ENCODE assay signal across 8 cellular contexts in the genomic region with DNA sequence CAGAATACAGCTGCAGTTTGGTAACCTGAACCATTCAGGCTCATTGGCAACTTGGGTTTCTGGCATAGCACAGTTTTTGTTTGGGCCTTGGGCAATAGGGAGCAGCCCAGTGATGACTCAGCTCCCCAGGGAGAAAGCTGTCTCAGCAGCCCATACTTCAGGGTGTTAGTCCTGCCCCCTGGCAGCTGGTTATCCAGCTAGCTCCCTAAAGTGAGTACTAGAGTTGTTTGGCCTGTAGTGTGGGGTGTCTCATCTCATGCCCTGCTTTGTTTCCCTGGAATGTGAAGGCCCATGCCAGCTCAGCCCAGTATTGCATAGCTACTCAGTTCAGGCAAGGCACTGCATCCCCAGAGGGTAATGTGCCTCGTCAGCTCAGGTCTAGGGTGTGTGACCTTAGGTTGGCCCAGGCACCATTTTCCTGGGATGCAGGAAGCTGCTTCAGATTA. TPM values are rescaled to one million over a fixed set of nuclear protein-coding genes. Genes with fewer than 3 reads are reported as not detected.
DNase-seq lines count a peak whose midpoint lies in the region; ATAC-seq and TF ChIP-seq lines count a peak whose summit lies in the region.

No MANE protein-coding gene starts in this region.

- peaks cover 15% of the 10 kb centered on the region for H3K9me3 ChIP-seq in thoracic aorta

- H3K4me3 ChIP-seq in HFF-Myc (replicated peaks; ENCODE audit: low read depth, low read length) (no peak overlapping the region), thoracic aorta (no peak overlapping the region)

- H3K36me3 ChIP-seq in thoracic aorta, result peaks cover 44% of the 10 kb centered on the region

- no peak overlapping the region for H3K27ac ChIP-seq in thoracic aorta

- H3K27me3 ChIP-seq in thoracic aorta (replicated peaks; ENCODE audit: insufficient read depth), result no peaks in the 10 kb centered on the region

- TF ChIP-seq CTCF in HFF-Myc (IDR thresholded peaks at IDR 0.05; ENCODE audit: low read depth, low read length, missing control alignments), result no peak
- TF ChIP-seq CTCF in thoracic aorta (IDR thresholded peaks at IDR 0.05), result no peak

- peaks cover 0 to 3% of the 10 kb centered on the region in 2 donors for H3K4me1 ChIP-seq in thoracic aorta (ENCODE audit: control insufficient read depth in 1 of 2, low read depth in 2 of 2)

- ATAC-seq in SK-N-SH treated with all-trans-retinoic acid at 6 μM for 48 hours (peak; percentile 60), thoracic aorta (ENCODE audit: insufficient number of reproducible peaks, low FRiP score, low read depth) (peak; percentile 95), GM21367 (IDR thresholded peaks at IDR 0.05; ENCODE audit: unreplicated experiment) (no peak), HG02623 (IDR thresholded peaks at IDR 0.05; ENCODE audit: unreplicated experiment) (no peak)

- peak; percentile 47 for DNase-seq in HFF-Myc (ENCODE audit: extremely low read depth, low read depth)
- DNase-seq in glomerular visceral epithelial cell (ENCODE audit: extremely low spot score), result peak; percentile 69
- no peak for DNase-seq in thoracic aorta (ENCODE audit: low spot score)
- no peak for DNase-seq in NCI-H1105 (lab: John Stamatoyannopoulos, UW)
- DNase-seq in activated gamma-delta T cell treated with Interleukin-2 at 50 U/mL for 16 hours, result no peak

TF ChIP-seq in SK-N-SH treated with all-trans-retinoic acid at 6 μM for 48 hours, 23 proteins besides CTCF, POLR2A, EP300 and RAD21:
- TF ChIP-seq TCF4 (CRISPR knock-in tag; IDR thresholded peaks at IDR 0.05; ENCODE audit: borderline replicate concordance) (no peak), ZFP3 (CRISPR knock-in tag; IDR thresholded peaks at IDR 0.05) (no peak)
- TF ChIP-seq, protein P1, sequence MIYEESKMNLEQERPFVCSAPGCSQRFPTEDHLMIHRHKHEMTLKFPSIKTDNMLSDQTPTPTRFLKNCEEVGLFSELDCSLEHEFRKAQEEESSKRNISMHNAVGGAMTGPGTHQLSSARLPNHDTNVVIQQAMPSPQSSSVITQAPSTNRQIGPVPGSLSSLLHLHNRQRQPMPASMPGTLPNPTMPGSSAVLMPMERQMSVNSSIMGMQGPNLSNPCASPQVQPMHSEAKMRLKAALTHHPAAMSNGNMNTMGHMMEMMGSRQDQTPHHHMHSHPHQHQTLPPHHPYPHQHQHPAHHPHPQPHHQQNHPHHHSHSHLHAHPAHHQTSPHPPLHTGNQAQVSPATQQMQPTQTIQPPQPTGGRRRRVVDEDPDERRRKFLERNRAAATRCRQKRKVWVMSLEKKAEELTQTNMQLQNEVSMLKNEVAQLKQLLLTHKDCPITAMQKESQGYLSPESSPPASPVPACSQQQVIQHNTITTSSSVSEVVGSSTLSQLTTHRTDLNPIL (CRISPR knock-in tag; IDR thresholded peaks at IDR 0.05; ENCODE audit: low read depth), result no peak
- TF ChIP-seq, protein P2, sequence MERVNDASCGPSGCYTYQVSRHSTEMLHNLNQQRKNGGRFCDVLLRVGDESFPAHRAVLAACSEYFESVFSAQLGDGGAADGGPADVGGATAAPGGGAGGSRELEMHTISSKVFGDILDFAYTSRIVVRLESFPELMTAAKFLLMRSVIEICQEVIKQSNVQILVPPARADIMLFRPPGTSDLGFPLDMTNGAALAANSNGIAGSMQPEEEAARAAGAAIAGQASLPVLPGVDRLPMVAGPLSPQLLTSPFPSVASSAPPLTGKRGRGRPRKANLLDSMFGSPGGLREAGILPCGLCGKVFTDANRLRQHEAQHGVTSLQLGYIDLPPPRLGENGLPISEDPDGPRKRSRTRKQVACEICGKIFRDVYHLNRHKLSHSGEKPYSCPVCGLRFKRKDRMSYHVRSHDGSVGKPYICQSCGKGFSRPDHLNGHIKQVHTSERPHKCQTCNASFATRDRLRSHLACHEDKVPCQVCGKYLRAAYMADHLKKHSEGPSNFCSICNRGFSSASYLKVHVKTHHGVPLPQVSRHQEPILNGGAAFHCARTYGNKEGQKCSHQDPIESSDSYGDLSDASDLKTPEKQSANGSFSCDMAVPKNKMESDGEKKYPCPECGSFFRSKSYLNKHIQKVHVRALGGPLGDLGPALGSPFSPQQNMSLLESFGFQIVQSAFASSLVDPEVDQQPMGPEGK (CRISPR knock-in tag; IDR thresholded peaks at IDR 0.05; ENCODE audit: borderline replicate concordance), result no peak

RNA-seq across cellular contexts. Expression of gene ZNF543, which starts 18.2 kb away (rescaled TPM):
- total RNA-seq in thoracic aorta, result 1 to 10 TPM; 7.6 to 9.7 TPM

RNA-seq across cellular contexts. Expression of gene ZNF460, which starts 21.8 kb away (rescaled TPM):
- total RNA-seq in thoracic aorta, result 100 to 1,000 TPM in 1 of 2 donors, 10 to 100 TPM in 1; 81.4 to 118 TPM

RNA-seq across cellular contexts. Expression of gene ZNF304, which starts 49.0 kb away (rescaled TPM):
- 1 to 10 TPM; 6.2 to 7.5 TPM for total RNA-seq in thoracic aorta

Comparison
In these comparisons a context has a peak if more than half of its experiments do, and no peak if none do; other contexts are left out.
1. DNase-seq: peak in HFF-Myc (single experiment) and glomerular visceral epithelial cell (single experiment); none in thoracic aorta (single experiment), NCI-H1105 (single experiment) and activated gamma-delta T cell treated with Interleukin-2 at 50 U/mL for 16 hours (single experiment).
2. ATAC-seq: peak in SK-N-SH treated with all-trans-retinoic acid at 6 μM for 48 hours (single experiment) and thoracic aorta (single experiment); none in GM21367 (single experiment) and HG02623 (single experiment).